ENCODE assay signal across 13 cellular contexts in the genomic region with DNA sequence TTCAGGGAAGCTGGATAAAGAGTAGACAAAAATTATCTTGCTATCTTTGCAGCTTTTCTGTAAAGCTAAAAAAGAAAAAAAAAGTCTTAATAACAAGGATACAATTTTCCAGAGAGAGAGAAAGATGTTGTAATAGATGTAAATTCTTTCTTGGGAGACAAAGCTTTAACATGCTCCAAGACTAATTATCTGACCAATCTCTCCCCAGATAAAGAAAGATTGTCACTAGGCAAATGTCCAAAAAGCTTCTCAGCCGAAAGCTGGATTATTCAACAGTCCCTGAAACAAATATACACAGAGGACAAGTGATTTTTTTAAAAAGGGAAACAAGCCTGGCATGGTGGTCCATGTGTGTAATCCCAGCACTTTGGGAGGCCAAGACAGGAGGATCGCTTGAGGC. TPM values are rescaled to one million over a fixed set of nuclear protein-coding genes. Genes with fewer than 3 reads are reported as not detected.
DNase-seq lines count a peak whose midpoint lies in the region; ATAC-seq, FAIRE-seq and TF ChIP-seq lines count a peak whose summit lies in the region.
"Had no signal": no experiment of that assay in that cellular context is flagged by ENCODE, and none has a peak within 500 bp of the region (broad histone marks: within the 10 kb centered on the region; RNA-seq: fewer than 3 reads in every experiment).

No MANE protein-coding gene starts in this region.

- no peak for TF ChIP-seq POLR2A in upper lobe of left lung (IDR thresholded peaks at IDR 0.05)

- no peaks in the 10 kb centered on the region for H4K20me1 ChIP-seq in keratinocyte (ENCODE audit: control insufficient read depth, extremely low read depth, insufficient read depth, low read length)

- H3K27me3 Mint-ChIP-seq in activated T-helper 17 cell treated with anti-CD3 and anti-CD28 coated beads, Interleukin-2, amount 50 U/mL, for 72 hours = no peaks in the 10 kb centered on the region

- peaks cover 20% of the 10 kb centered on the region for H3K4me1 Mint-ChIP-seq in activated T-helper 17 cell treated with anti-CD3 and anti-CD28 coated beads, Interleukin-2, amount 50 U/mL, for 72 hours

- 62 to 70% methylated on average over 2 of the region's 2 CpGs for WGBS in upper lobe of left lung, 2 donors

- H3K27me3 ChIP-seq in keratinocyte (ENCODE audit: control insufficient read depth, extremely low read depth, insufficient read depth, low read length) = no peaks in the 10 kb centered on the region
- H3K27me3 ChIP-seq in upper lobe of left lung = no peaks in the 10 kb centered on the region

- no peaks in the 10 kb centered on the region for H3K79me2 ChIP-seq in keratinocyte (ENCODE audit: control insufficient read depth, insufficient read depth, low read length)

- H3K9me3 ChIP-seq in keratinocyte (ENCODE audit: control insufficient read depth, low read depth, low read length) (no peaks in the 10 kb centered on the region), upper lobe of left lung (no peaks in the 10 kb centered on the region)

- no peaks in the 10 kb centered on the region for H3K9me1 ChIP-seq in keratinocyte (ENCODE audit: control insufficient read depth, extremely low read depth, insufficient read depth, low read length)

- peak overlapping the region; percentile 88 for H3K4me3 Mint-ChIP-seq in activated T-helper 17 cell treated with anti-CD3 and anti-CD28 coated beads, Interleukin-2, amount 50 U/mL, for 72 hours

- no peak for ATAC-seq in activated T-helper 17 cell treated with anti-CD3 and anti-CD28 coated beads, Interleukin-2, amount 50 U/mL, for 72 hours (replicated peaks)
- ATAC-seq in upper lobe of left lung (ENCODE audit: low FRiP score in 2 of 2) = no peak

- H3K36me3 ChIP-seq in keratinocyte (ENCODE audit: control insufficient read depth in 2 of 2, extremely low read depth in 1 of 2, insufficient read depth in 2 of 2, low read length in 2 of 2) (peaks cover 0 to 2% of the 10 kb centered on the region in 2 experiments), upper lobe of left lung (peaks cover 0 to 12% (median 5%) of the 10 kb centered on the region in 4 donors)

- H3K9me3 Mint-ChIP-seq in activated T-helper 17 cell treated with anti-CD3 and anti-CD28 coated beads, Interleukin-2, amount 50 U/mL, for 72 hours = no peaks in the 10 kb centered on the region
- H3K9me3 Mint-ChIP-seq: CD14-positive monocyte had no signal

- H3K36me3 Mint-ChIP-seq in activated T-helper 17 cell treated with anti-CD3 and anti-CD28 coated beads, Interleukin-2, amount 50 U/mL, for 72 hours (ENCODE audit: low read depth) = peaks cover 28% of the 10 kb centered on the region

- FAIRE-seq in keratinocyte (lab: Jason Lieb, UNC) = no peak

- no peak for TF ChIP-seq CTCF in 22Rv1 (IDR thresholded peaks at IDR 0.05)
- no peak for TF ChIP-seq CTCF in GM12865 (IDR thresholded peaks at IDR 0.05; ENCODE audit: insufficient read depth, low read depth, low read length, missing control alignments)
- no peak for TF ChIP-seq CTCF in keratinocyte (optimal IDR thresholded peaks at IDR 0.05 in 1 of 3, IDR thresholded peaks at IDR 0.05 in 1 of 3, conservative IDR thresholded peaks at IDR 0.05 in 1 of 3; ENCODE audit: extremely low read depth in 1 of 3, insufficient read depth in 2 of 3, low read length in 3 of 3)
- TF ChIP-seq CTCF in upper lobe of left lung (IDR thresholded peaks at IDR 0.05) = no peak

- TF ChIP-seq EP300 in upper lobe of left lung (IDR thresholded peaks at IDR 0.05) = no peak

- no peak overlapping the region for H3K9ac ChIP-seq in keratinocyte (ENCODE audit: control insufficient read depth, extremely low read depth, insufficient read depth, low read length)

- peak overlapping the region; percentile 89 for H3K4me2 ChIP-seq in keratinocyte (ENCODE audit: control insufficient read depth, extremely low read depth, insufficient read depth, low read depth, low read length)

- no peak for DNase-seq in GM12865 (ENCODE audit: low read depth)
- no peak for DNase-seq in keratinocyte (ENCODE audit: low read depth, low spot score)
- no peak for DNase-seq in SW 1271 (lab: John Stamatoyannopoulos, UW)
- no peak for DNase-seq in upper lobe of left lung
- DNase-seq in NAMALWA (ENCODE audit: low spot score) = no peak
- no peak for DNase-seq in activated CD8-positive, alpha-beta memory T cell treated with anti-CD3 and anti-CD28 coated beads for 24 hours
- DNase-seq: right cardiac atrium had no signal

- no peak overlapping the region for H2AFZ ChIP-seq in keratinocyte (ENCODE audit: control insufficient read depth, low read length)

- no peak overlapping the region for H3K27ac Mint-ChIP-seq in activated T-helper 17 cell treated with anti-CD3 and anti-CD28 coated beads, Interleukin-2, amount 50 U/mL, for 72 hours

- H3K4me1 ChIP-seq in keratinocyte (ENCODE audit: control insufficient read depth, extremely low read depth, insufficient read depth, low read length) (peaks cover 15% of the 10 kb centered on the region), upper lobe of left lung (peaks cover 12 to 26% (median 17%) of the 10 kb centered on the region in 4 donors)

- dilution Hi-C loops in keratinocyte (cut with MboI; ENCODE audit: extremely low pct_ligation_motif_present, low sequenced_read_pairs) = no loop called here

- H3K4me3 ChIP-seq in GM12865 (ENCODE audit: low read depth, low read length) (peak overlapping the region; percentile 62; the same call in 1 of the 2 replicates), keratinocyte (ENCODE audit: control insufficient read depth in 2 of 3, extremely low read depth in 1 of 3, insufficient read depth in 2 of 3, low read depth in 1 of 3, low read length in 3 of 3) (no peak overlapping the region), upper lobe of left lung (no peak overlapping the region)

- H3K27ac ChIP-seq in 22Rv1 (peak overlapping the region; percentile 76), keratinocyte (ENCODE audit: control insufficient read depth, insufficient read depth, low read length) (no peak overlapping the region), upper lobe of left lung (peak overlapping the region in 2 of 4 donors; percentile 88 to 95)

RNA-seq across cellular contexts. Expression of gene SYDE1, which starts 19.3 kb away (rescaled TPM):
- 1 to 10 TPM in 1 of 2 donors, under 1 TPM in 1; 0.26 to 2.6 TPM for total RNA-seq in activated T-helper 17 cell treated with anti-CD3 and anti-CD28 coated beads, Interleukin-2, amount 50 U/mL, for 72 hours
- 5.8 to 8.8 TPM (median 6.4 TPM) in 3 replicates for polyA plus RNA-seq in keratinocyte
- polyA plus RNA-seq in keratinocyte (2011; ENCODE audit: low read depth) = 0.34 TPM
- 3.5 and 9.1 TPM in 2 replicates for polyA plus RNA-seq in keratinocyte (2011; cell fraction: cytosol; rRNA removed)
- 12.5 and 17.8 TPM in 2 replicates for polyA plus RNA-seq in keratinocyte (2011; cell fraction: nucleus; rRNA removed)
- 0.87 and 10.6 TPM in 2 replicates for polyA plus RNA-seq in keratinocyte (2012; ENCODE audit: low replicate concordance)
- polyA minus RNA-seq in keratinocyte = 4.9 to 11.6 TPM (median 5.7 TPM) in 3 replicates
- polyA minus RNA-seq in keratinocyte (2011; cell fraction: cytosol; rRNA and poly(A)+ RNA removed) = 21.3 TPM
- polyA minus RNA-seq in keratinocyte (2011; cell fraction: nucleus; rRNA and poly(A)+ RNA removed) = 7.0 and 7.4 TPM in 2 replicates
- 10 to 100 TPM in 5 of 6 donors, 1 to 10 TPM in 1; 7.0 to 28.4 (median 14.2) TPM for total RNA-seq in upper lobe of left lung
- polyA plus RNA-seq: CD14-positive monocyte had no signal

RNA-seq across cellular contexts. Expression of gene OR1I1, which starts 44.5 kb away (rescaled TPM):
- total RNA-seq in activated T-helper 17 cell treated with anti-CD3 and anti-CD28 coated beads, Interleukin-2, amount 50 U/mL, for 72 hours = not detected
- not detected in 3 replicates for polyA plus RNA-seq in keratinocyte
- polyA plus RNA-seq in keratinocyte (2011; ENCODE audit: low read depth) = not detected
- not detected in 2 replicates for polyA plus RNA-seq in keratinocyte (2011; cell fraction: cytosol; rRNA removed)
- not detected in 2 replicates for polyA plus RNA-seq in keratinocyte (2011; cell fraction: nucleus; rRNA removed)
- not detected in 2 replicates for polyA plus RNA-seq in keratinocyte (2012; ENCODE audit: low replicate concordance)
- not detected in 3 replicates for polyA minus RNA-seq in keratinocyte
- polyA minus RNA-seq in keratinocyte (2011; cell fraction: cytosol; rRNA and poly(A)+ RNA removed) = not detected
- polyA minus RNA-seq in keratinocyte (2011; cell fraction: nucleus; rRNA and poly(A)+ RNA removed) = not detected in 2 replicates
- total RNA-seq in upper lobe of left lung = not detected
- total RNA-seq: activated CD8-positive, alpha-beta memory T cell treated with anti-CD3 and anti-CD28 coated beads for 36 hours; mesenteric fat pad; right cardiac atrium; T-helper 2 cell treated with Interferon-gamma antibody and Interleukin-4, amounts not matched to agents 100 ng/mL and 5 ng/mL, for 36 hours had no signal
- polyA plus RNA-seq: CD14-positive monocyte, right cardiac atrium had no signal
